ENCODE assay signal across 8 cellular contexts in the genomic region with DNA sequence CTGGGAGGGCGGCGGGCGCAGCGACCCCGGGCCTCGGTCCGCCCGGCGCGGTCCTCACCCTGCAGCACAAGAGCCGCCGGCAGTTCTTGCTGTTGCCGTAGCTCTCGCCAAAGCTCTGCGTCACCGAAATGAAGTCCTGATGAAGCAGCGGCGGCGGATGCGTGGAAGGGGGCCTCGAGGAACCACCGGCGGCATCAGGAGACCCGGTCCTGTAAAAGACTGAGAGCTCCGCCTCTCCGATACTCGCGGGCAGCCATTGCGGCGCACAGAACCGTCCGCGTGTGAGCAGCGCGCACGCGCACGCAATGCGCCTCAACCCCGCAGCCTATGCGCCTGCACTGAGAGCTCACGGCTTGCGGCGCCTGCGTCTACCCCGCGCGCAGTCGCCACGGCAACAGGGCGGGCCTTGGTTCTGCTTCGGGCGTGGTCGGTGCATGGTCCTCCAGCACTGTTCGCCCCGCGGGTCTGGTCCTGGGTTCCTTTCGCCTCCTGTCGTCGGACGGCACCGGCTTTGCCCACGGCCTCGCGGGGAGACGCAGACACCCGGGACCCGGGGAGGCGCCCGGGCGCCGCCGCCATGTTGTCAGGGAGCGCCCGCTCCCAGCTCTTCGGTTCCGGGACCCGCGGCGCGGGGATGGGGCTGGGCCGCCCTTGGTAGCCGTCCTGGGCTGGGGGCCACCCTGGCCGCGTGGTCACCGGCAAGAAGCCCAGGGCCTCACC. TPM values are rescaled to one million over a fixed set of nuclear protein-coding genes. Genes with fewer than 3 reads are reported as not detected.
DNase-seq lines count a peak whose midpoint lies in the region; ATAC-seq and TF ChIP-seq lines count a peak whose summit lies in the region.

No MANE protein-coding gene starts in this region.

- H3K4me2 ChIP-seq in SU-DHL-6 (ENCODE audit: low read depth, low read length, poor library complexity, severe bottlenecking) (peak overlapping the region; percentile 87), parathyroid adenoma (ENCODE audit: low read length) (peak overlapping the region; percentile 67)

- peaks cover 12% of the 10 kb centered on the region for H3K36me3 Mint-ChIP-seq in activated naive CD8-positive, alpha-beta T cell treated with anti-CD3 and anti-CD28 coated beads, Interleukin-2, amount 50 U/mL, for 24 hours (ENCODE audit: low read depth)

- peaks cover 25% of the 10 kb centered on the region for H3K4me1 Mint-ChIP-seq in activated naive CD8-positive, alpha-beta T cell treated with anti-CD3 and anti-CD28 coated beads, Interleukin-2, amount 50 U/mL, for 24 hours

- no peaks in the 10 kb centered on the region for H3K27me3 ChIP-seq in SU-DHL-6 (ENCODE audit: low read length)
- no peaks in the 10 kb centered on the region for H3K27me3 ChIP-seq in parathyroid adenoma (ENCODE audit: control insufficient read depth, insufficient read depth, low read length)
- peaks cover 0 to 50% of the 10 kb centered on the region in 2 donors for H3K27me3 ChIP-seq in tibial artery

- H3K4me1 ChIP-seq in parathyroid adenoma (no peaks in the 10 kb centered on the region), tibial artery (peaks cover 0 to 32% (median 19%) of the 10 kb centered on the region in 4 donors)

- H3K27ac ChIP-seq in SU-DHL-6 (ENCODE audit: low read depth, low read length), result peak overlapping the region; percentile 90
- peak overlapping the region; percentile 19 for H3K27ac ChIP-seq in parathyroid adenoma
- no peak overlapping the region for H3K27ac ChIP-seq in tibial artery

- ATAC-seq in HG02610 (IDR thresholded peaks at IDR 0.05; ENCODE audit: unreplicated experiment), result peak; percentile 77
- peak; percentile 98 for ATAC-seq in activated naive CD8-positive, alpha-beta T cell treated with anti-CD3 and anti-CD28 coated beads, Interleukin-2, amount 50 U/mL, for 24 hours

- peaks cover 10% of the 10 kb centered on the region for H3K27me3 Mint-ChIP-seq in activated naive CD8-positive, alpha-beta T cell treated with anti-CD3 and anti-CD28 coated beads, Interleukin-2, amount 50 U/mL, for 24 hours

- TF ChIP-seq CTCF in GM10248 (IDR thresholded peaks at IDR 0.05; ENCODE audit: control extremely low read depth, extremely low read depth, low read depth, missing control alignments) (no peak), SU-DHL-6 (IDR thresholded peaks at IDR 0.05; ENCODE audit: insufficient read depth, low read length, poor library complexity, severe bottlenecking) (no peak), parathyroid adenoma (IDR thresholded peaks at IDR 0.05) (no peak), tibial artery (IDR thresholded peaks at IDR 0.05) (no peak)

- H3K79me2 ChIP-seq in SU-DHL-6 (ENCODE audit: insufficient read depth, low read length), result peaks cover 15% of the 10 kb centered on the region
- H3K79me2 ChIP-seq in parathyroid adenoma, result no peaks in the 10 kb centered on the region

- peaks cover 25% of the 10 kb centered on the region for H3F3A ChIP-seq in SU-DHL-6 (ENCODE audit: insufficient read depth)

- peak overlapping the region; percentile 82 for H3K27ac Mint-ChIP-seq in activated naive CD8-positive, alpha-beta T cell treated with anti-CD3 and anti-CD28 coated beads, Interleukin-2, amount 50 U/mL, for 24 hours

- DNase-seq in GM10248 (ENCODE audit: extremely low spot score) (peak; percentile 93), NCI-H1105 treated with DMSO at 0.1 percent for 48 hours (lab: John Stamatoyannopoulos, UW) (peak; percentile 86), cardiac septum (ENCODE audit: low spot score) (peak; percentile 95), tibial artery (peak; percentile 53 to 77)
- peak; percentile 90 for DNase-seq in activated naive CD8-positive, alpha-beta T cell treated with anti-CD3 and anti-CD28 coated beads, Interleukin-2, amount 50 U/mL, for 24 hours

- CTCF ChIA-PET in GM10248 (lab: Yijun Ruan, JAX), result interaction anchor here (0.7 to 2.6 kb wide), 12 partner anchors 10 to 293 kb away, joined by 3 to 19 read pairs (median 4); a partner anchor contains a TSS

- H3K9me3 Mint-ChIP-seq in activated naive CD8-positive, alpha-beta T cell treated with anti-CD3 and anti-CD28 coated beads, Interleukin-2, amount 50 U/mL, for 24 hours, result no peaks in the 10 kb centered on the region

- H2AFZ ChIP-seq in SU-DHL-6 (ENCODE audit: low read depth, low read length, severe bottlenecking) (peak overlapping the region; percentile 90), parathyroid adenoma (peak overlapping the region; percentile 92)

- no peaks in the 10 kb centered on the region for H3K9me2 ChIP-seq in SU-DHL-6 (replicated peaks; ENCODE audit: insufficient read depth, low read length)

- intact Hi-C loops in cardiac septum (cut with DNase I), result no loop called here
- intact Hi-C loops in tibial artery (cut with DNase I; ENCODE audit: low total_unique reads), result no loop called here

- H3K4me3 ChIP-seq in SU-DHL-6 (ENCODE audit: insufficient read depth, low read length, poor library complexity, severe bottlenecking), result peak overlapping the region; percentile 61
- peak overlapping the region; percentile 79 for H3K4me3 ChIP-seq in parathyroid adenoma (ENCODE audit: low read depth, low read length)
- H3K4me3 ChIP-seq in tibial artery, result peak overlapping the region; percentile 51 to 60

- H3K9me3 ChIP-seq in SU-DHL-6 (ENCODE audit: insufficient read depth, low read length) (no peaks in the 10 kb centered on the region), parathyroid adenoma (ENCODE audit: control insufficient read depth, low read length) (no peaks in the 10 kb centered on the region), tibial artery (peaks cover 0 to 9% (median 8%) of the 10 kb centered on the region in 3 donors)

- POLR2A ChIA-PET in GM10248 (lab: Yijun Ruan, JAX), result interaction anchor here (0.9 to 1.6 kb wide), 7 partner anchors 21 to 114 kb away, joined by 3 to 15 read pairs (median 4); a partner anchor contains a TSS

- H3K36me3 ChIP-seq in SU-DHL-6 (ENCODE audit: low read length) (no peaks in the 10 kb centered on the region), parathyroid adenoma (ENCODE audit: control insufficient read depth, insufficient read depth, low read length) (no peaks in the 10 kb centered on the region), tibial artery (no peaks in the 10 kb centered on the region)

- no peaks in the 10 kb centered on the region for H4K20me1 ChIP-seq in SU-DHL-6 (ENCODE audit: low read depth, low read length)

- H3K9ac ChIP-seq in SU-DHL-6 (ENCODE audit: low read length) (peak overlapping the region; percentile 81), parathyroid adenoma (no peak overlapping the region)

- H3K4me3 Mint-ChIP-seq in activated naive CD8-positive, alpha-beta T cell treated with anti-CD3 and anti-CD28 coated beads, Interleukin-2, amount 50 U/mL, for 24 hours, result peak overlapping the region; percentile 91

RNA-seq across cellular contexts. Expression of a gene that starts 9.3 kb away (rescaled TPM):
- not detected for total RNA-seq in cardiac septum

RNA-seq across cellular contexts. Expression of a gene that starts 15.1 kb away (rescaled TPM):
- total RNA-seq in cardiac septum, result 150 TPM

RNA-seq across cellular contexts. Expression of a gene that starts 40.2 kb away (rescaled TPM):
- not detected for total RNA-seq in cardiac septum

RNA-seq across cellular contexts. Expression of a gene that starts 42.2 kb away (rescaled TPM):
- total RNA-seq in cardiac septum, result not detected

RNA-seq across cellular contexts. Expression of a gene that starts 42.8 kb away (rescaled TPM):
- 27.2 TPM for total RNA-seq in cardiac septum

Comparison
In these comparisons a context has a peak if more than half of its experiments do, and no peak if none do; other contexts are left out.
1. H3K27ac ChIP-seq: peak in SU-DHL-6 (single experiment) and parathyroid adenoma (single experiment); none in tibial artery (0 of 2).
2. Peak in every context shown above with its lines, with median percentiles within 50 percentile points of each other: DNase-seq and H3K4me3 ChIP-seq.